In the genomic region with DNA sequence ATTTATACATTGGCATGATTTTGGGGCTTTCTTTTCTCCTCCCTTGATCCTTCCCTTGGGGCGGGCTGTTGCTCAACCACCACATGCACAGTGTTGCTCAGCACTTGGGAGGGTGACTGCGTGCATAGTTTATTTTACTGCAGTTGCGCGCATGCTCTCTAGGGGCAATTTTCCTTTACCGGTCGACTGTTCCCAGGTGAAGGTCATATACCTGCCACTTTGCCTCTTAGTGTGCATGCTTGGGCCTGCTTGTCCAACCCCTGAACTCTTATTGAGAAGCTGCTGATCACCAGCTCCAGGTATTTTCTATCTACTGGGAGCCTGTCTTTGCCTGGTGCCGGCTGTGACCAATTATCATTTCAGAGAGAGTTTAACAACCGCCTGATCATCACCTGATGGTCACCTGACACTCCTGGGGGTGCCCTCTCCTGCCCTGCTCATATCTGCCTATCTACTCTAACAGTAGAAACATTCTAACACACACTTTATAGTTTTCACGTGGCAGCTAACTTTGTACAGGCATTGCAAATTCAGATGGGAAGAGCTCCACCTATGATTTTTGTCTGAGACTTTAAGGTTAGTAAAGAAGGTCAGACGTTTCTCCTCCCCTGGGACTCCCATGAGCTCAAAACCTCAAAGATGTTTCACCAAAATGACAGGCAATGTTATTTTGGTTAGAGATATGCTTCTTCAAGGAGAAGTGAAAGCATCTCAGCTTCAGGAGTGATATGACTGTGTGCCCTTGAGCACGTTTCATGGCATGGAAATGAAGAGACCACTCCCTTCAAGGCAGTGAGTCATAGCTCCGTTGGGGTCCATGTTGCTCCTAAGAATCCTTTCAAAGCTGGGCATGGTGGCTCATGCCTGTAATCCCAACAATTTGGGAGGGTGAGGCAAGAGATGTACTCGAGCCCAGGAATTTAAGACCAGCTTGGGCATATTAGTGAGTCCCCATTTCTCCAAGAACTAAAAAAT, we compare ENCODE assay signal across 8 cellular contexts.
A peak's percentile ranks its signal among the peaks of the same experiment; 100 is the strongest.
DNase-seq lines count a peak whose midpoint lies in the region; ATAC-seq, FAIRE-seq and TF ChIP-seq lines count a peak whose summit lies in the region.
"Had no signal": no experiment of that assay in that cellular context is flagged by ENCODE, and none has a peak within 500 bp of the region (broad histone marks: within the 10 kb centered on the region; RNA-seq: fewer than 3 reads in every experiment).

No MANE protein-coding gene starts in this region.

- ATAC-seq in GM18861 (IDR thresholded peaks at IDR 0.05; ENCODE audit: unreplicated experiment) = peak; percentile 84
- ATAC-seq in GM21717 (IDR thresholded peaks at IDR 0.05; ENCODE audit: unreplicated experiment) = peak; percentile 90

- H4K20me1 ChIP-seq in Karpas-422 (ENCODE audit: insufficient read depth, low read depth, low read length) (no peaks in the 10 kb centered on the region), astrocyte (ENCODE audit: insufficient read depth, low read length) (no peaks in the 10 kb centered on the region)

- H3K4me2 ChIP-seq in Karpas-422 (ENCODE audit: low read depth, low read length, poor library complexity, severe bottlenecking) (peak overlapping the region; percentile 80), astrocyte (ENCODE audit: low read length) (no peak overlapping the region)

- H3K9me3 ChIP-seq in Karpas-422 (ENCODE audit: low read length) (no peaks in the 10 kb centered on the region), astrocyte (ENCODE audit: insufficient read depth, low read depth, low read length) (no peaks in the 10 kb centered on the region)

- H3K27me3 ChIP-seq in Karpas-422 (ENCODE audit: low read length) = no peaks in the 10 kb centered on the region
- H3K27me3 ChIP-seq in astrocyte (ENCODE audit: insufficient read depth, low read length) = no peaks in the 10 kb centered on the region
- no peaks in the 10 kb centered on the region for H3K27me3 ChIP-seq in H7 (ENCODE audit: control insufficient read depth, insufficient read depth, low read length)

- peaks cover 29% of the 10 kb centered on the region for H3K4me1 Mint-ChIP-seq in astrocyte (ENCODE audit: low read depth, unreplicated experiment)

- H2AFZ ChIP-seq in Karpas-422 (ENCODE audit: low read length) (peak overlapping the region; percentile 34; the same call in 1 of the 2 replicates), astrocyte (ENCODE audit: low read depth, low read length) (no peak overlapping the region)

- H3K4me3 Mint-ChIP-seq in astrocyte (ENCODE audit: unreplicated experiment) = peak overlapping the region; percentile 1

- H3K36me3 ChIP-seq in Karpas-422 (ENCODE audit: insufficient read depth, low read length) = no peaks in the 10 kb centered on the region
- no peaks in the 10 kb centered on the region for H3K36me3 ChIP-seq in astrocyte (ENCODE audit: insufficient read depth, low read length)
- H3K36me3 ChIP-seq in H7 (replicated peaks; ENCODE audit: control insufficient read depth, insufficient read depth, low read length) = no peaks in the 10 kb centered on the region

- no peaks in the 10 kb centered on the region for H3K9me2 ChIP-seq in Karpas-422 (replicated peaks; ENCODE audit: insufficient read depth, low read length)

- no peak for FAIRE-seq in astrocyte (lab: Jason Lieb, UNC)

- TF ChIP-seq CTCF in astrocyte (IDR thresholded peaks at IDR 0.05; ENCODE audit: insufficient read depth, low read depth, low read length) = no peak

- H3K4me3 ChIP-seq in Karpas-422 (ENCODE audit: low read length) = peak overlapping the region; percentile 60
- H3K4me3 ChIP-seq in astrocyte (ENCODE audit: insufficient read depth, low read depth, low read length) = no peak overlapping the region
- H3K4me3 ChIP-seq in H7 (ENCODE audit: insufficient read depth, low read depth, low read length) = no peak overlapping the region

- H3K36me3 Mint-ChIP-seq in astrocyte (ENCODE audit: low read depth, unreplicated experiment) = no peaks in the 10 kb centered on the region

- no peak overlapping the region for H3K27ac Mint-ChIP-seq in astrocyte (ENCODE audit: unreplicated experiment)

- H3K27me3 Mint-ChIP-seq in astrocyte (ENCODE audit: low read depth, unreplicated experiment) = no peaks in the 10 kb centered on the region

- H3K27ac ChIP-seq in Karpas-422 (ENCODE audit: low read length) = peak overlapping the region; percentile 95
- no peak overlapping the region for H3K27ac ChIP-seq in astrocyte (ENCODE audit: low read depth, low read length)
- H3K27ac ChIP-seq: VCaP had no signal

- DNase-seq in Karpas-422 (peak; percentile 93), astrocyte (ENCODE audit: low read depth) (no peak), iPS-NIHi7 (ENCODE audit: extremely low spot score) (no peak), H7 (no peak)
- DNase-seq in activated effector memory CD4-positive, alpha-beta T cell treated with anti-CD3 and anti-CD28 coated beads, Interleukin-2, amount 50 U/mL, for 16 hours = no peak

- H3K9ac ChIP-seq in Karpas-422 (ENCODE audit: low read length) (peak overlapping the region; percentile 56), astrocyte (ENCODE audit: low read length) (no peak overlapping the region)

- H3K4me1 ChIP-seq in Karpas-422 (ENCODE audit: low read length) = peaks cover 65% of the 10 kb centered on the region
- H3K4me1 ChIP-seq in astrocyte (ENCODE audit: insufficient read depth, low read length) = no peaks in the 10 kb centered on the region

- no peaks in the 10 kb centered on the region for H3K79me2 ChIP-seq in Karpas-422 (ENCODE audit: low read length)
- H3K79me2 ChIP-seq in astrocyte (ENCODE audit: insufficient read depth, low read length) = no peaks in the 10 kb centered on the region

- H3K9me3 Mint-ChIP-seq in astrocyte (ENCODE audit: unreplicated experiment) = peaks cover 5% of the 10 kb centered on the region
